20 cellular contexts compared by ENCODE assay signal in genomic region chr22:37317698-37318210, GRCh38. TPM values are rescaled to one million over a fixed set of nuclear protein-coding genes. Genes with fewer than 3 reads are reported as not detected.
DNase-seq lines count a peak whose midpoint lies in the region; ATAC-seq, FAIRE-seq and TF ChIP-seq lines count a peak whose summit lies in the region.
"Had no signal": no experiment of that assay in that cellular context is flagged by ENCODE, and none has a peak within 500 bp of the region (broad histone marks: within the 10 kb centered on the region; RNA-seq: fewer than 3 reads in every experiment).

No MANE protein-coding gene starts in this region.

- no peak overlapping the region for H3K4me3 ChIP-seq in RWPE2 (ENCODE audit: severe bottlenecking)
- H3K4me3 ChIP-seq in epithelial cell of esophagus (ENCODE audit: low read length): no peak overlapping the region
- no peak overlapping the region for H3K4me3 ChIP-seq in GM23338
- no peak overlapping the region for H3K4me3 ChIP-seq in body of pancreas
- H3K4me3 ChIP-seq: SJSA1 had no signal

- no peaks in the 10 kb centered on the region for H3K36me3 Mint-ChIP-seq in GM23338 (ENCODE audit: low read depth)

- no peaks in the 10 kb centered on the region for H3K9me2 ChIP-seq in GM23338 (ENCODE audit: insufficient read depth)

- 73 to 79% methylated on average over 6 of the region's 6 CpGs for WGBS in body of pancreas, 2 donors

- no peaks in the 10 kb centered on the region for H3F3A ChIP-seq in GM23338 (replicated peaks; ENCODE audit: low read depth)

- H3K4me3 Mint-ChIP-seq in GM23338: no peak overlapping the region
- H3K4me3 Mint-ChIP-seq: CD4-positive, alpha-beta T cell had no signal

- peaks cover 13% of the 10 kb centered on the region for H3K4me1 Mint-ChIP-seq in GM23338

- H2AFZ ChIP-seq in GM23338: no peak overlapping the region

- H3K4me2 ChIP-seq in GM23338: no peak overlapping the region

- no peaks in the 10 kb centered on the region for H3K9me3 Mint-ChIP-seq in GM23338
- H3K9me3 Mint-ChIP-seq: CD4-positive, alpha-beta T cell had no signal

- no peak overlapping the region for H3K27ac Mint-ChIP-seq in GM23338
- H3K27ac Mint-ChIP-seq: CD4-positive, alpha-beta T cell had no signal

- H3K27ac ChIP-seq in RWPE2 (ENCODE audit: poor library complexity, severe bottlenecking): peak overlapping the region; percentile 31
- no peak overlapping the region for H3K27ac ChIP-seq in GM23338 (ENCODE audit: low read depth)
- no peak overlapping the region for H3K27ac ChIP-seq in body of pancreas
- H3K27ac ChIP-seq: SJSA1 had no signal

- peaks cover 15% of the 10 kb centered on the region for H3K27me3 Mint-ChIP-seq in GM23338 (ENCODE audit: insufficient read depth, low read depth, poor library complexity)
- H3K27me3 Mint-ChIP-seq: CD4-positive, alpha-beta T cell had no signal

- intact Hi-C loops in Right ventricle myocardium inferior (cut with DNase I): loop anchor here (1.0 to 10.0 kb wide), 3 partner anchors 110 to 247 kb away; partner anchors contain the start of genes CDC42EP1 and ELFN2
- intact Hi-C loops in cardiac septum (cut with DNase I): loop anchor here (2.0 kb wide), 2 partner anchors 111 to 139 kb away; no protein-coding TSS in a partner anchor
- intact Hi-C loops in body of pancreas (cut with DNase I): loop anchor here (5.0 kb wide), 1 partner anchor 140 kb away; no protein-coding TSS in a partner anchor

- ATAC-seq in Right ventricle myocardium inferior: no peak
- peak; percentile 13; the same call in 2 of the 3 replicates for ATAC-seq in RWPE2 (ENCODE audit: low read depth)
- ATAC-seq in GM23338: no peak
- no peak for ATAC-seq in body of pancreas

- TF ChIP-seq CTCF in RWPE2 (IDR thresholded peaks at IDR 0.05; ENCODE audit: poor library complexity, severe bottlenecking) (no peak), epithelial cell of esophagus (IDR thresholded peaks at IDR 0.05; ENCODE audit: insufficient read depth, low read depth, low read length, missing control alignments) (no peak), GM23338 (conservative IDR thresholded peaks at IDR 0.05; ENCODE audit: low read depth in 2 of 2) (no peak), body of pancreas (IDR thresholded peaks at IDR 0.05) (no peak)

- DNase-seq in Right ventricle myocardium inferior (ENCODE audit: missing footprints) (peak; percentile 40), cardiac septum (ENCODE audit: low spot score) (no peak), RWPE2 (ENCODE audit: low spot score) (no peak), epithelial cell of esophagus (ENCODE audit: low read depth) (peak; percentile 61), urothelium cell line (ENCODE audit: low spot score) (no peak), GM23338 (ENCODE audit: low spot score) (no peak), NCI-H1694 treated with DMSO at 0.1 percent for 48 hours (lab: John Stamatoyannopoulos, UW) (no peak), body of pancreas (no peak)
- DNase-seq: CD4-positive, alpha-beta T cell; NCI-H1092 treated with DMSO at 0.1 percent for 48 hours; NCI-H1436 treated with DMSO at 0.1 percent for 48 hours; NCI-H2029; NCI-H226; NCI-H510A treated with DMSO at 0.1 percent for 48 hours; NCI-H748 treated with DMSO at 0.1 percent for 48 hours; NK-92 treated with Interleukin-12 subunit alpha and Interleukin-12 subunit beta, amount 100 ng/mL, for 24 hours had no signal

- H3K4me1 ChIP-seq in RWPE2 (ENCODE audit: insufficient read depth, poor library complexity, severe bottlenecking) (peaks cover 17% of the 10 kb centered on the region), GM23338 (ENCODE audit: insufficient read depth) (no peaks in the 10 kb centered on the region), body of pancreas (no peaks in the 10 kb centered on the region)

- H3K36me3 ChIP-seq in RWPE2 (ENCODE audit: low read depth) (no peaks in the 10 kb centered on the region), GM23338 (ENCODE audit: insufficient read depth) (no peaks in the 10 kb centered on the region), body of pancreas (replicated peaks in 1 of 2; ENCODE audit: insufficient read depth in 1 of 2, low read depth in 2 of 2) (no peaks in the 10 kb centered on the region)
- H3K36me3 ChIP-seq: SJSA1 had no signal

- no peaks in the 10 kb centered on the region for H4K20me1 ChIP-seq in GM23338 (replicated peaks; ENCODE audit: insufficient read depth)

- H3K9me3 ChIP-seq in RWPE2 (ENCODE audit: severe bottlenecking) (no peaks in the 10 kb centered on the region), body of pancreas (no peaks in the 10 kb centered on the region)
- H3K9me3 ChIP-seq: SJSA1 had no signal

- no peaks in the 10 kb centered on the region for H3K79me2 ChIP-seq in GM23338 (replicated peaks; ENCODE audit: insufficient read depth)

- TF ChIP-seq POLR2A in body of pancreas (IDR thresholded peaks at IDR 0.05): no peak

- FAIRE-seq in urothelium cell line (lab: Jason Lieb, UNC): peak; percentile 13
- FAIRE-seq: G401.6, GM19239 had no signal

- H3K27me3 ChIP-seq in RWPE2 (ENCODE audit: insufficient read depth, poor library complexity, severe bottlenecking): no peaks in the 10 kb centered on the region
- H3K27me3 ChIP-seq in GM23338 (ENCODE audit: insufficient read depth): no peaks in the 10 kb centered on the region
- no peaks in the 10 kb centered on the region for H3K27me3 ChIP-seq in body of pancreas

TF ChIP-seq in GM23338, 12 proteins besides CTCF, POLR2A, EP300 and RAD21 (continues in another document):
- TF ChIP-seq STAT1 (IDR thresholded peaks at IDR 0.05; ENCODE audit: unreplicated experiment) (no peak), CREB1 (CRISPR knock-in tag; IDR thresholded peaks at IDR 0.05; ENCODE audit: low read depth) (no peak), NANOG (IDR thresholded peaks at IDR 0.05; ENCODE audit: borderline replicate concordance) (no peak), JUNB (IDR thresholded peaks at IDR 0.05; ENCODE audit: unreplicated experiment) (no peak), REST (IDR thresholded peaks at IDR 0.05; ENCODE audit: unreplicated experiment) (no peak), ZNF114 (CRISPR knock-in tag; IDR thresholded peaks at IDR 0.05) (no peak), EZH2phosphoT487 (IDR thresholded peaks at IDR 0.05; ENCODE audit: unreplicated experiment) (no peak)

RNA-seq across cellular contexts. Expression of gene CYTH4, which starts 35.4 kb away (rescaled TPM):
- total RNA-seq in Right ventricle myocardium inferior: 7.5 TPM
- 8.0 TPM for total RNA-seq in cardiac septum
- not detected in 2 replicates for total RNA-seq in GM23338 (2014; rRNA removed; shearing (Covaris generic))
- polyA plus RNA-seq in GM23338 (2016; fragmentation: Nextera tagmentation; extraction: Ambion mirVana): not detected in 2 replicates
- total RNA-seq in body of pancreas: 1 to 10 TPM; 2.3 to 7.9 TPM
- polyA plus RNA-seq: BJ had no signal

Comparison
In these comparisons a context has a peak if more than half of its experiments do, and no peak if none do; other contexts are left out.
1. DNase-seq: peak in Right ventricle myocardium inferior (single experiment) and epithelial cell of esophagus (single experiment); none in cardiac septum (single experiment), RWPE2 (single experiment), urothelium cell line (single experiment), GM23338 (single experiment), NCI-H1694 treated with DMSO at 0.1 percent for 48 hours (single experiment) and body of pancreas (0 of 4).